Comparison of ENCODE assay signal across 8 cellular contexts in genomic region chr7:98354511-98355249, GRCh38. TPM values are rescaled to one million over a fixed set of nuclear protein-coding genes. Genes with fewer than 3 reads are reported as not detected.
DNase-seq lines count a peak whose midpoint lies in the region; ATAC-seq and TF ChIP-seq lines count a peak whose summit lies in the region.

No MANE protein-coding gene starts in this region.

- peaks cover 28% of the 10 kb centered on the region for H3K4me1 ChIP-seq in SJCRH30

- H3K4me3 ChIP-seq in SJCRH30 (no peak overlapping the region; the same call in 1 of the 2 replicates), retinal pigment epithelial cell (ENCODE audit: low read length) (no peak overlapping the region)

- peaks cover 2% of the 10 kb centered on the region; the same call in 1 of the 2 replicates for H3K36me3 ChIP-seq in SJCRH30

- H3K9me3 ChIP-seq in SJCRH30 (replicated peaks): no peaks in the 10 kb centered on the region

- ATAC-seq in HG03457 (IDR thresholded peaks at IDR 0.05; ENCODE audit: unreplicated experiment): no peak

- H3K27me3 ChIP-seq in SJCRH30: no peaks in the 10 kb centered on the region

- peak overlapping the region; percentile 61 for H3K27ac ChIP-seq in SJCRH30

- DNase-seq in GM04503 (ENCODE audit: low read depth) (peak; percentile 70), SJCRH30 (peak; percentile 75 to 80), fibroblast of the conjunctiva (ENCODE audit: low read depth) (peak; percentile 13), retinal pigment epithelial cell (ENCODE audit: low read depth) (peak; percentile 50), NCI-H526 treated with DMSO at 0.1 percent for 48 hours (lab: John Stamatoyannopoulos, UW) (no peak), NCI-H2081 treated with DMSO at 0.1 percent for 48 hours (lab: John Stamatoyannopoulos, UW) (no peak)
- no peak for DNase-seq in activated CD4-positive, CD25-positive, alpha-beta regulatory T cell treated with anti-CD3 and anti-CD28 coated beads, Interleukin-2, amount 50 U/mL, for 72 hours

- no peak for TF ChIP-seq CTCF in retinal pigment epithelial cell (conservative IDR thresholded peaks at IDR 0.05; ENCODE audit: low read depth, low read length)

RNA-seq across cellular contexts. Expression of gene BAIAP2L1, which starts 46.2 kb away (rescaled TPM):
- 20.8 and 21.7 TPM in 2 replicates for total RNA-seq in SJCRH30 (2014; rRNA removed; shearing (Covaris generic))

Comparison
In these comparisons a context has a peak if more than half of its experiments do, and no peak if none do; other contexts are left out.
1. DNase-seq: peak in GM04503 (single experiment), SJCRH30 (2 of 2), fibroblast of the conjunctiva (single experiment) and retinal pigment epithelial cell (single experiment); none in activated CD4-positive, CD25-positive, alpha-beta regulatory T cell treated with anti-CD3 and anti-CD28 coated beads, Interleukin-2, amount 50 U/mL, for 72 hours (single experiment), NCI-H526 treated with DMSO at 0.1 percent for 48 hours (single experiment) and NCI-H2081 treated with DMSO at 0.1 percent for 48 hours (single experiment).